In genomic region chr6:169701953-169702639, GRCh38 we compare ENCODE assay signal across 8 cellular contexts.
A peak's percentile ranks its signal among the peaks of the same experiment; 100 is the strongest.
DNase-seq lines count a peak whose midpoint lies in the region; ATAC-seq and TF ChIP-seq lines count a peak whose summit lies in the region.

Gene C6orf120 (plus strand): TSS chr6:169702126. CDS start chr6:169702460, 334 bp downstream.
Gene WDR27 (minus strand): TSS chr6:169702029. CDS start chr6:169689005, 13,024 bp downstream.

- no peaks in the 10 kb centered on the region for H3K27me3 Mint-ChIP-seq in central memory CD8-positive, alpha-beta T cell

- peaks cover 21% of the 10 kb centered on the region for H3K36me3 Mint-ChIP-seq in central memory CD8-positive, alpha-beta T cell (ENCODE audit: insufficient read depth)

- ATAC-seq in GM19023 (IDR thresholded peaks at IDR 0.05; ENCODE audit: unreplicated experiment) (peak; percentile 93), HG03280 (IDR thresholded peaks at IDR 0.05; ENCODE audit: unreplicated experiment) (peak; percentile 95)
- peak; percentile 89 for ATAC-seq in central memory CD8-positive, alpha-beta T cell (replicated peaks; ENCODE audit: extremely low read depth, poor library complexity, severe bottlenecking)

- peaks cover 27% of the 10 kb centered on the region for H3K4me1 Mint-ChIP-seq in central memory CD8-positive, alpha-beta T cell

- H3K4me3 ChIP-seq in AG09309 (ENCODE audit: control insufficient read depth, low read depth, low read length): peak within 1 kb of the TSS; percentile 55

- no peak for TF ChIP-seq CTCF in AG09309 (IDR thresholded peaks at IDR 0.05; ENCODE audit: control insufficient read depth, insufficient read depth, low read depth, low read length, missing control alignments)

- H3K27ac Mint-ChIP-seq in central memory CD8-positive, alpha-beta T cell (ENCODE audit: low read depth): peak within 1 kb of the TSS; percentile 89

- H3K9me3 Mint-ChIP-seq in central memory CD8-positive, alpha-beta T cell: no peaks in the 10 kb centered on the region

- H3K4me3 Mint-ChIP-seq in central memory CD8-positive, alpha-beta T cell: peak within 1 kb of the TSS; percentile 86

- DNase-seq in AG09309 (ENCODE audit: low read depth) (peak; percentile 84), NCI-H345 treated with DMSO at 0.1 percent for 48 hours (lab: John Stamatoyannopoulos, UW; ENCODE audit: unreplicated experiment) (peak; percentile 92), islet precursor cell (peak; percentile 98)
- DNase-seq in activated CD4-positive, CD25-positive, alpha-beta regulatory T cell treated with anti-CD3 and anti-CD28 coated beads, Interleukin-2, amount 50 U/mL, for 16 hours (ENCODE audit: low read depth, low spot score): peak; percentile 96
- peak; percentile 93 to 94 for DNase-seq in central memory CD8-positive, alpha-beta T cell (ENCODE audit: low spot score in 2 of 2)
- peak; percentile 93 to 99 (median 96) for DNase-seq in stimulated activated CD4-positive, alpha-beta T cell treated with anti-CD3 and anti-CD28 coated beads, Interleukin-12 subunit alpha, Interleukin-12 subunit beta, amount 100 ng/mL, for 48 hours (ENCODE audit: low read depth in 2 of 3, low spot score in 1 of 3)

Comparison
In these comparisons a context has a peak if more than half of its experiments do, and no peak if none do; other contexts are left out.
1. Peak in every context shown above with its lines: DNase-seq, ATAC-seq and H3K4me3 ChIP-seq.